Comparison of ENCODE assay signal across 7 cellular contexts in genomic region chr17:39105705-39106104, GRCh38. TPM values are rescaled to one million over a fixed set of nuclear protein-coding genes. Genes with fewer than 3 reads are reported as not detected.
"Had no signal": no experiment of that assay in that cellular context is flagged by ENCODE, and none has a peak within 500 bp of the region (broad histone marks: within the 10 kb centered on the region; RNA-seq: fewer than 3 reads in every experiment).

No MANE protein-coding gene starts in this region.

- DNase-seq: GOT3, H9, HCEC 1CT, KBM-7 had no signal

- ATAC-seq: HepG2 had no signal

- H3K27ac ChIP-seq: HL-60 had no signal

RNA-seq across cellular contexts. Expression of gene PLXDC1, which starts 45.7 kb away (rescaled TPM):
- total RNA-seq: HepG2 had no signal
- polyA plus RNA-seq: HepG2, IgD-negative memory B cell had no signal
